Comparison of ENCODE assay signal across 25 cellular contexts in the genomic region with DNA sequence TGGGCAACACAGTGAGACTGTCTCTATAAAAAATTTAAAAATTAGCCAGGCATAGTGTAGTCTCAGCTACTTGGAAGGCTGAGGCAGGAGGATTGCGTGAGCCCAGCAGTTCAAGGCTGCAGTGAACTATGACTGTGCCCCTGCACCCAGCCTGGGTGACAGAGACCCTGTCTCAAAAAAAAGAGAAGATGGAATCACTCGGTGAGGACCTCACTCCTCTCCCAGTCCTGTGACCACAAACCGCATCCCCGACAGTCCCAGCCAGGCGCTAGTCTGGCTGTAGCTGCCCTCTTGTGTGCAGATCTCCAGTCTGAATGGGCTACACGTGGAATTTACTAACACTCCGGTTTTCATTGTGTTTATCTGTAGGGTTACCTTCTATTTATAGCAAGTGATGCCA. TPM values are rescaled to one million over a fixed set of nuclear protein-coding genes. Genes with fewer than 3 reads are reported as not detected.
"Had no signal": no experiment of that assay in that cellular context is flagged by ENCODE, and none has a peak within 500 bp of the region (broad histone marks: within the 10 kb centered on the region; RNA-seq: fewer than 3 reads in every experiment).

No MANE protein-coding gene starts in this region.

- DNase-seq: activated CD4-positive, alpha-beta T cell treated with anti-CD3 and anti-CD28 coated beads, Interleukin-2, amount 50 U/mL, for 4 hours; activated CD8-positive, alpha-beta memory T cell treated with anti-CD3 and anti-CD28 coated beads for 24 hours; activated CD8-positive, alpha-beta memory T cell treated with anti-CD3 and anti-CD28 coated beads, Interleukin-2, amount 50 U/mL, for 4 hours; activated naive CD4-positive, alpha-beta T cell treated with Interleukin-2 at 50 U/mL for 16 hours; activated naive CD8-positive, alpha-beta T cell treated with anti-CD3 and anti-CD28 coated beads for 36 hours; activated T-cell treated with anti-CD3 and anti-CD28 coated beads, Interleukin-2, amount 50 U/mL, for 24 hours; dorsolateral prefrontal cortex; head of caudate nucleus; hypothalamus; left ventricle myocardium inferior; natural killer cell; retina; stimulated activated CD4-positive, alpha-beta T cell treated with anti-CD3 and anti-CD28 coated beads, Interleukin-1b, Interleukin-23, amount 100 ng/mL, for 48 hours; T-helper 1 cell; T-helper 9 cell; upper lobe of left lung had no signal

- ATAC-seq: gastroesophageal sphincter, natural killer cell had no signal

- H3K27ac Mint-ChIP-seq: activated naive CD8-positive, alpha-beta T cell treated with anti-CD3 and anti-CD28 coated beads for 36 hours; activated T-cell treated with anti-CD3 and anti-CD28 coated beads, Interleukin-2, amount 50 U/mL, for 24 hours; activated T-helper 2 cell treated with anti-CD3 and anti-CD28 coated beads, Interferon-gamma antibody, Interleukin-2, Interleukin-4, amounts not matched to agents 10 μg/mL and 5 μg/mL and 100 μg/mL, durations not matched to agents 14 hours and 24 hours and 36 hours; mesothelial cell of epicardium; progenitor cell of endocrine pancreas had no signal

- FAIRE-seq: colon had no signal

- H3K9me3 Mint-ChIP-seq: activated naive CD8-positive, alpha-beta T cell treated with anti-CD3 and anti-CD28 coated beads for 36 hours; activated T-cell treated with anti-CD3 and anti-CD28 coated beads, Interleukin-2, amount 50 U/mL, for 24 hours; activated T-helper 2 cell treated with anti-CD3 and anti-CD28 coated beads, Interferon-gamma antibody, Interleukin-2, Interleukin-4, amounts not matched to agents 10 μg/mL and 5 μg/mL and 100 μg/mL, durations not matched to agents 14 hours and 24 hours and 36 hours; central memory CD8-positive, alpha-beta T cell; mesothelial cell of epicardium; natural killer cell had no signal

- H3K4me1 Mint-ChIP-seq: mesothelial cell of epicardium had no signal

- H3K36me3 ChIP-seq: breast epithelium had no signal

- H3K4me3 Mint-ChIP-seq: activated naive CD8-positive, alpha-beta T cell treated with anti-CD3 and anti-CD28 coated beads for 36 hours; activated T-cell treated with anti-CD3 and anti-CD28 coated beads, Interleukin-2, amount 50 U/mL, for 24 hours; central memory CD8-positive, alpha-beta T cell; mesothelial cell of epicardium; natural killer cell had no signal

- H3K27ac ChIP-seq: breast epithelium, dorsolateral prefrontal cortex, esophagus muscularis mucosa, gastroesophageal sphincter, left ventricle myocardium inferior, thoracic aorta had no signal

- H3K9me3 ChIP-seq: breast epithelium, esophagus muscularis mucosa, gastroesophageal sphincter, left ventricle myocardium inferior, thoracic aorta, upper lobe of left lung had no signal

- H3K27me3 ChIP-seq: breast epithelium, dorsolateral prefrontal cortex, esophagus muscularis mucosa, gastroesophageal sphincter, upper lobe of left lung had no signal

- H3K27me3 Mint-ChIP-seq: activated naive CD8-positive, alpha-beta T cell treated with anti-CD3 and anti-CD28 coated beads for 36 hours; activated T-cell treated with anti-CD3 and anti-CD28 coated beads, Interleukin-2, amount 50 U/mL, for 24 hours; central memory CD8-positive, alpha-beta T cell; progenitor cell of endocrine pancreas had no signal

- H3K36me3 Mint-ChIP-seq: natural killer cell had no signal

- H3K4me3 ChIP-seq: breast epithelium, dorsolateral prefrontal cortex, esophagus muscularis mucosa, gastroesophageal sphincter, left ventricle myocardium inferior, thoracic aorta, upper lobe of left lung had no signal

RNA-seq across cellular contexts. Expression of gene CIITA, which starts 54.1 kb away (rescaled TPM):
- total RNA-seq: progenitor cell of endocrine pancreas had no signal
